Comparison of ENCODE assay signal across 9 cellular contexts in the genomic region with DNA sequence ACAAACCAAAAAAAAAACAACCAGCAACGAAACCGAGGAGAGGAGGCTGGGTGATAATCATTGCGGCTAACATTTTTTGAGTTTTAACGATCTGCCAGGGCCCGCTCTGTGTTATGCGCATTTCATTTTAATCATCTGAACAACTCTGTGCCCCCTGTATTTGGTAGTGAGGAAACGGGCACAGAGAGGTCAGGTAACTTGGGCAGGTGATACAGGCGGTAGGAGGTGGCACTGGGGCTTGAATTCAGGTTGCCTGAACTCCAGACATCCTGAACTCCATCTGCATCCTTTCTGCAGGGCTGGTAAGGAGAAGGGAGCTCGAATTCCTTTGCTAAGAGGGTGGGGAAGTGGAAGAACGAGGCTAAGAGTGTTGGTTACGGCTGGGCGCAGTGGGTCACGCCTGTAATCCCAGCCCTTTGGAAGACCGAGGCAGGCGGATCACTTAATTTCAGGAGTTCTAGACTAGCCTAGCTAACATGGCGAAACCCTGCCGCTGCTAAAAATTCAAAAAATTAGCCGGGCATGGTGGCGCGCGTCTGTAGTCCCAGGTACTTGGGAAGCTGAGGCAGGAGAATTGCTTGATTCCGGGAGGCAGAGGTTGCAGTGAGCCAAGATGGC. TPM values are rescaled to one million over a fixed set of nuclear protein-coding genes. Genes with fewer than 3 reads are reported as not detected.
A peak's percentile ranks its signal among the peaks of the same experiment; 100 is the strongest.
DNase-seq lines count a peak whose midpoint lies in the region; ATAC-seq and TF ChIP-seq lines count a peak whose summit lies in the region.
"Had no signal": no experiment of that assay in that cellular context is flagged by ENCODE, and none has a peak within 500 bp of the region (broad histone marks: within the 10 kb centered on the region; RNA-seq: fewer than 3 reads in every experiment).

No MANE protein-coding gene starts in this region.

- H3K4me3 ChIP-seq in CD8-positive, alpha-beta memory T cell (ENCODE audit: low read length), result peak overlapping the region; percentile 93
- H3K4me3 ChIP-seq in MG63 (peak overlapping the region; percentile 100), ectodermal cell (ENCODE audit: insufficient read depth, low read depth, low read length) (peak overlapping the region; percentile 71), neuron (ENCODE audit: low read length) (peak overlapping the region; percentile 90)

- CTCF ChIA-PET in CD8-positive, alpha-beta memory T cell (lab: Charles Lee), result interaction anchor here (0.9 to 1.9 kb wide), 4 partner anchors 8 to 235 kb away, joined by 3 to 7 read pairs (median 5); a partner anchor contains a TSS

- peak overlapping the region in 7 of 8 donors; percentile 78 to 94 (median 88) for H3K27ac Mint-ChIP-seq in CD8-positive, alpha-beta memory T cell

- in situ Hi-C loops in GM13977 (cut with MboI; ENCODE audit: low pct_unique_long_range_greater_than_20kb, low sequenced_read_pairs, unreplicated experiment), result no loop called here

- no peaks in the 10 kb centered on the region for H3K27me3 Mint-ChIP-seq in CD8-positive, alpha-beta memory T cell

- H3K9me3 Mint-ChIP-seq in CD8-positive, alpha-beta memory T cell, result no peaks in the 10 kb centered on the region

- 81 to 82% methylated on average over 22 of the region's 22 CpGs for WGBS in ectodermal cell, 2 experiments

- H3K36me3 ChIP-seq in CD8-positive, alpha-beta memory T cell (ENCODE audit: insufficient read depth, low read length), result no peaks in the 10 kb centered on the region
- H3K36me3 ChIP-seq in MG63 (peaks cover 24% of the 10 kb centered on the region), ectodermal cell (ENCODE audit: control insufficient read depth, insufficient read depth, low read length) (peaks cover 10% of the 10 kb centered on the region), neuron (ENCODE audit: insufficient read depth, low read length) (peaks cover 19% of the 10 kb centered on the region)

- no peak overlapping the region for H3K27ac ChIP-seq in CD8-positive, alpha-beta memory T cell (ENCODE audit: low read depth, low read length)
- H3K27ac ChIP-seq in ectodermal cell (ENCODE audit: insufficient read depth, low read depth, low read length, poor library complexity, severe bottlenecking), result no peak overlapping the region

- peak overlapping the region; percentile 84 to 94 (median 90) for H3K4me3 Mint-ChIP-seq in CD8-positive, alpha-beta memory T cell

- H3K36me3 Mint-ChIP-seq in CD8-positive, alpha-beta memory T cell, result peaks cover 4 to 26% (median 8%) of the 10 kb centered on the region in 3 donors

- no peaks in the 10 kb centered on the region for H3K9me3 ChIP-seq in CD8-positive, alpha-beta memory T cell (ENCODE audit: low read length)
- no peaks in the 10 kb centered on the region for H3K9me3 ChIP-seq in MG63
- no peaks in the 10 kb centered on the region for H3K9me3 ChIP-seq in ectodermal cell (ENCODE audit: control insufficient read depth, low read length)
- no peaks in the 10 kb centered on the region for H3K9me3 ChIP-seq in neuron (ENCODE audit: low read length)

- DNase-seq in CD8-positive, alpha-beta memory T cell, result peak in 1 of 5 donors; percentile 36
- DNase-seq in MG63 (no peak), NCI-H146 treated with DMSO at 0.1 percent for 48 hours (lab: John Stamatoyannopoulos, UW; ENCODE audit: unreplicated experiment) (no peak), HCEC 1CT (no peak), GM13977 (ENCODE audit: low spot score) (no peak)

- TF ChIP-seq CTCF in GM13977 (IDR thresholded peaks at IDR 0.05; ENCODE audit: extremely low read depth, insufficient read depth, missing control alignments), result no peak

- no peaks in the 10 kb centered on the region for H3K27me3 ChIP-seq in CD8-positive, alpha-beta memory T cell (ENCODE audit: insufficient read depth, low read length, poor library complexity, severe bottlenecking)
- 0 out of 2 replicates have a peak, but pooled peaks cover 2% of the 10 kb centered on the region for H3K27me3 ChIP-seq in MG63
- H3K27me3 ChIP-seq in ectodermal cell (ENCODE audit: control insufficient read depth, insufficient read depth, low read length, poor library complexity, severe bottlenecking), result no peaks in the 10 kb centered on the region
- H3K27me3 ChIP-seq in neuron (ENCODE audit: insufficient read depth, low read length), result no peaks in the 10 kb centered on the region

- no peak for ATAC-seq in HG03354 (IDR thresholded peaks at IDR 0.05; ENCODE audit: poor library complexity, severe bottlenecking, unreplicated experiment)

- POLR2A ChIA-PET in CD8-positive, alpha-beta memory T cell (lab: Charles Lee), result interaction anchor here (1.6 kb wide), 1 partner anchor 45 kb away, joined by 3 read pairs; no protein-coding TSS in a partner anchor

- H3K4me1 Mint-ChIP-seq in CD8-positive, alpha-beta memory T cell, result peaks cover 46 to 63% (median 62%) of the 10 kb centered on the region in 3 donors

- peaks cover 43% of the 10 kb centered on the region for H3K4me1 ChIP-seq in CD8-positive, alpha-beta memory T cell (ENCODE audit: insufficient read depth, low read length)
- H3K4me1 ChIP-seq in ectodermal cell (ENCODE audit: control insufficient read depth, insufficient read depth, low read length), result peaks cover 8% of the 10 kb centered on the region
- H3K4me1 ChIP-seq in neuron (ENCODE audit: insufficient read depth, low read length), result peaks cover 6% of the 10 kb centered on the region

- no peak overlapping the region for H2AFZ ChIP-seq in neuron (ENCODE audit: low read depth, low read length)

RNA-seq across cellular contexts. Expression of a gene that starts 1.1 kb away (rescaled TPM):
- 10 to 100 TPM; 15.1 to 17.8 TPM for total RNA-seq in CD8-positive, alpha-beta memory T cell
- 23.3 TPM for polyA plus RNA-seq in CD8-positive, alpha-beta memory T cell
- 13.7 and 34.4 TPM in 2 replicates for total RNA-seq in MG63 (2014; rRNA removed; shearing (Covaris generic); ENCODE audit: low replicate concordance)
- polyA plus RNA-seq in ectodermal cell (2013, experiment 1 of 4), result 25.8 TPM
- polyA plus RNA-seq in ectodermal cell (2013, experiment 2 of 4), result 40.4 TPM
- polyA plus RNA-seq in ectodermal cell (2013, experiment 3 of 4), result 25.9 TPM
- 34.5 TPM for polyA plus RNA-seq in ectodermal cell (2013, experiment 4 of 4)

RNA-seq across cellular contexts. Expression of a gene that starts 6.6 kb away (rescaled TPM):
- total RNA-seq in CD8-positive, alpha-beta memory T cell, result not detected
- polyA plus RNA-seq in CD8-positive, alpha-beta memory T cell, result not detected
- not detected in 2 replicates for total RNA-seq in MG63 (2014; rRNA removed; shearing (Covaris generic); ENCODE audit: low replicate concordance)
- polyA plus RNA-seq in ectodermal cell (2013, experiment 1 of 4), result not detected
- polyA plus RNA-seq in ectodermal cell (2013, experiment 2 of 4), result not detected
- not detected for polyA plus RNA-seq in ectodermal cell (2013, experiment 3 of 4)
- not detected for polyA plus RNA-seq in ectodermal cell (2013, experiment 4 of 4)
- total RNA-seq: dermis microvascular lymphatic vessel endothelial cell had no signal

RNA-seq across cellular contexts. Expression of a gene that starts 58.4 kb away (rescaled TPM):
- total RNA-seq in CD8-positive, alpha-beta memory T cell, result 10 to 100 TPM; 33.1 to 33.9 TPM
- polyA plus RNA-seq in CD8-positive, alpha-beta memory T cell, result 65.5 TPM
- 14.3 and 16.3 TPM in 2 replicates for total RNA-seq in MG63 (2014; rRNA removed; shearing (Covaris generic); ENCODE audit: low replicate concordance)
- polyA plus RNA-seq in ectodermal cell (2013, experiment 1 of 4), result 61.9 TPM
- 60.3 TPM for polyA plus RNA-seq in ectodermal cell (2013, experiment 2 of 4)
- polyA plus RNA-seq in ectodermal cell (2013, experiment 3 of 4), result 47.1 TPM
- polyA plus RNA-seq in ectodermal cell (2013, experiment 4 of 4), result 56.4 TPM

RNA-seq across cellular contexts. Expression of a gene that starts 58.6 kb away (rescaled TPM):
- total RNA-seq in CD8-positive, alpha-beta memory T cell, result 1 to 10 TPM; 2.4 TPM
- 1.3 TPM for polyA plus RNA-seq in CD8-positive, alpha-beta memory T cell
- total RNA-seq in MG63 (2014; rRNA removed; shearing (Covaris generic); ENCODE audit: low replicate concordance), result 0.03 and 0.62 TPM in 2 replicates
- 1.8 TPM for polyA plus RNA-seq in ectodermal cell (2013, experiment 1 of 4)
- 2.0 TPM for polyA plus RNA-seq in ectodermal cell (2013, experiment 2 of 4)
- polyA plus RNA-seq in ectodermal cell (2013, experiment 3 of 4), result 1.8 TPM
- 1.8 TPM for polyA plus RNA-seq in ectodermal cell (2013, experiment 4 of 4)
